In genomic region chr7:149584009-149584408, GRCh38 we compare ENCODE assay signal across 33 cellular contexts.
"Had no signal": no experiment of that assay in that cellular context is flagged by ENCODE, and none has a peak within 500 bp of the region (broad histone marks: within the 10 kb centered on the region; RNA-seq: fewer than 3 reads in every experiment).

No MANE protein-coding gene starts in this region.

- H3K27ac Mint-ChIP-seq: activated B cell treated with CpG ODN at 0.5 μM for 24 hours; activated CD4-positive, alpha-beta T cell treated with anti-CD3 and anti-CD28 coated beads, Interleukin-2, amount 10 ng/mL, durations not matched to agents 24 days and 14 days; activated CD8-positive, alpha-beta T cell treated with anti-CD3 and anti-CD28 coated beads for 36 hours; activated naive CD4-positive, alpha-beta T cell treated with anti-CD3 and anti-CD28 coated beads for 36 hours; activated naive CD4-positive, alpha-beta T cell treated with anti-CD3 and anti-CD28 coated beads, Interleukin-2, amount 50 U/mL, for 24 hours; activated naive CD8-positive, alpha-beta T cell; activated naive CD8-positive, alpha-beta T cell treated with anti-CD3 and anti-CD28 coated beads, Interleukin-2, amount 50 U/mL, for 24 hours; activated T-cell treated with anti-CD3 and anti-CD28 coated beads, Interleukin-2, amount 50 U/mL, for 72 hours; activated T-helper 1 cell treated with anti-CD3 and anti-CD28 coated beads, Interleukin-12 subunit alpha, Interleukin-12 subunit beta, Interleukin-2, Interleukin-4 antibody, amounts not matched to agents 30 ng/mL and 10 ng/mL and 1 ng/mL, durations not matched to agents 14 hours and 24 hours and 36 hours; activated T-helper 17 cell treated with anti-CD3 and anti-CD28 coated beads, Interleukin-2, amount 50 U/mL, for 72 hours; brain had no signal

- DNase-seq: activated B cell treated with CpG ODN at 0.5 μM for 24 hours; activated CD4-positive, alpha-beta memory T cell treated with anti-CD3 and anti-CD28 coated beads for 36 hours; activated CD4-positive, alpha-beta T cell treated with anti-CD3 and anti-CD28 coated beads for 4 hours; activated CD4-positive, alpha-beta T cell treated with anti-CD3 and anti-CD28 coated beads, Interleukin-2, amount 10 ng/mL, durations not matched to agents 24 days and 14 days; activated CD4-positive, alpha-beta T cell treated with anti-CD3 and anti-CD28 coated beads, Interleukin-2, amount 50 U/mL, for 1 hour; activated CD4-positive, alpha-beta T cell treated with anti-CD3 and anti-CD28 coated beads, Interleukin-2, amount 50 U/mL, for 4 hours; activated CD4-positive, CD25-positive, alpha-beta regulatory T cell treated with anti-CD3 and anti-CD28 coated beads, Interleukin-2, amount 50 U/mL, for 72 hours; activated CD8-positive, alpha-beta memory T cell treated with anti-CD3 and anti-CD28 coated beads, Interleukin-2, amount 50 U/mL, for 4 hours; activated CD8-positive, alpha-beta T cell treated with anti-CD3 and anti-CD28 coated beads for 36 hours; activated effector memory CD4-positive, alpha-beta T cell treated with anti-CD3 and anti-CD28 coated beads, Interleukin-2, amount 50 U/mL, for 16 hours; activated gamma-delta T cell treated with Interleukin-2 at 50 U/mL for 16 hours; activated naive CD4-positive, alpha-beta T cell; activated naive CD4-positive, alpha-beta T cell treated with anti-CD3 and anti-CD28 coated beads for 36 hours; activated naive CD8-positive, alpha-beta T cell treated with anti-CD3 and anti-CD28 coated beads, Interleukin-2, amount 10 ng/mL, durations not matched to agents 7 days and 5 days; activated naive CD8-positive, alpha-beta T cell treated with anti-CD3 and anti-CD28 coated beads, Interleukin-2, amount 50 U/mL, for 24 hours; activated T-cell treated with anti-CD3 and anti-CD28 coated beads for 4 hours; activated T-cell treated with anti-CD3 and anti-CD28 coated beads, Interleukin-2, amount 50 U/mL, for 1 hour; activated T-cell treated with anti-CD3 and anti-CD28 coated beads, Interleukin-2, amount 50 U/mL, for 4 hours; activated T-cell treated with anti-CD3 and anti-CD28 coated beads, Interleukin-2, amount 50 U/mL, for 72 hours; amygdala; anterior cingulate cortex; central memory CD4-positive, alpha-beta T cell; cerebellar nuclear complex; T-helper 1 cell; T-helper 2 cell; T-helper 9 cell had no signal

- ATAC-seq: activated CD8-positive, alpha-beta T cell treated with anti-CD3 and anti-CD28 coated beads for 36 hours; activated naive CD8-positive, alpha-beta T cell treated with anti-CD3 and anti-CD28 coated beads, Interleukin-2, amount 50 U/mL, for 24 hours; activated T-cell treated with anti-CD3 and anti-CD28 coated beads, Interleukin-2, amount 50 U/mL, for 4 hours; activated T-helper 17 cell treated with anti-CD3 and anti-CD28 coated beads, Interleukin-2, amount 50 U/mL, for 72 hours had no signal

- H3K27me3 Mint-ChIP-seq: activated B cell treated with CpG ODN at 0.5 μM for 24 hours; activated CD4-positive, alpha-beta memory T cell treated with anti-CD3 and anti-CD28 coated beads for 36 hours; activated CD4-positive, alpha-beta T cell treated with anti-CD3 and anti-CD28 coated beads, Interleukin-2, amount 10 ng/mL, durations not matched to agents 24 days and 14 days; activated CD8-positive, alpha-beta T cell treated with anti-CD3 and anti-CD28 coated beads for 36 hours; activated naive CD4-positive, alpha-beta T cell treated with anti-CD3 and anti-CD28 coated beads, Interleukin-2, amount 50 U/mL, for 24 hours; activated naive CD8-positive, alpha-beta T cell; activated naive CD8-positive, alpha-beta T cell treated with anti-CD3 and anti-CD28 coated beads, Interleukin-2, amount 10 ng/mL, durations not matched to agents 7 days and 5 days; activated naive CD8-positive, alpha-beta T cell treated with anti-CD3 and anti-CD28 coated beads, Interleukin-2, amount 50 U/mL, for 24 hours; activated T-helper 17 cell treated with anti-CD3 and anti-CD28 coated beads, Interleukin-2, amount 50 U/mL, for 72 hours; brain had no signal

- H3K4me1 Mint-ChIP-seq: brain had no signal

- H3K9me3 Mint-ChIP-seq: activated T-helper 17 cell treated with anti-CD3 and anti-CD28 coated beads, Interleukin-2, amount 50 U/mL, for 72 hours had no signal

- H3K4me3 Mint-ChIP-seq: activated B cell treated with CpG ODN at 0.5 μM for 24 hours; activated CD4-positive, alpha-beta memory T cell treated with anti-CD3 and anti-CD28 coated beads for 36 hours; activated CD4-positive, alpha-beta T cell treated with anti-CD3 and anti-CD28 coated beads, Interleukin-2, amount 10 ng/mL, durations not matched to agents 24 days and 14 days; activated CD8-positive, alpha-beta T cell treated with anti-CD3 and anti-CD28 coated beads for 36 hours; activated naive CD4-positive, alpha-beta T cell treated with anti-CD3 and anti-CD28 coated beads for 36 hours; activated naive CD4-positive, alpha-beta T cell treated with anti-CD3 and anti-CD28 coated beads, Interleukin-2, amount 50 U/mL, for 24 hours; activated naive CD8-positive, alpha-beta T cell; activated naive CD8-positive, alpha-beta T cell treated with anti-CD3 and anti-CD28 coated beads, Interleukin-2, amount 10 ng/mL, durations not matched to agents 7 days and 5 days; activated naive CD8-positive, alpha-beta T cell treated with anti-CD3 and anti-CD28 coated beads, Interleukin-2, amount 50 U/mL, for 24 hours; activated T-cell treated with anti-CD3 and anti-CD28 coated beads, Interleukin-2, amount 50 U/mL, for 4 hours; activated T-cell treated with anti-CD3 and anti-CD28 coated beads, Interleukin-2, amount 50 U/mL, for 72 hours; activated T-helper 1 cell treated with anti-CD3 and anti-CD28 coated beads, Interleukin-12 subunit alpha, Interleukin-12 subunit beta, Interleukin-2, Interleukin-4 antibody, amounts not matched to agents 30 ng/mL and 10 ng/mL and 1 ng/mL, durations not matched to agents 14 hours and 24 hours and 36 hours; activated T-helper 17 cell treated with anti-CD3 and anti-CD28 coated beads, Interleukin-2, amount 50 U/mL, for 72 hours; brain; T-helper 1 cell treated with Interleukin-12 subunit alpha and Interleukin-12 subunit beta and Interleukin-4 antibody, amounts not matched to agents 30 μg/mL and 1 μg/mL, for 36 hours; T-helper 2 cell treated with Interferon-gamma antibody and Interleukin-4, amounts not matched to agents 5 μg/mL and 100 μg/mL, for 36 hours had no signal
